ENCODE assay signal across 28 cellular contexts in genomic region chr4:57090099-57090498, GRCh38. TPM values are rescaled to one million over a fixed set of nuclear protein-coding genes. Genes with fewer than 3 reads are reported as not detected.
DNase-seq lines count a peak whose midpoint lies in the region; ATAC-seq, FAIRE-seq and TF ChIP-seq lines count a peak whose summit lies in the region.
"Had no signal": no experiment of that assay in that cellular context is flagged by ENCODE, and none has a peak within 500 bp of the region (broad histone marks: within the 10 kb centered on the region; RNA-seq: fewer than 3 reads in every experiment).

No MANE protein-coding gene starts in this region.

- H3K4me1 Mint-ChIP-seq in endothelial cell (ENCODE audit: unreplicated experiment): peaks cover 17% of the 10 kb centered on the region
- peaks cover 39% of the 10 kb centered on the region for H3K4me1 Mint-ChIP-seq in neural progenitor cell
- H3K4me1 Mint-ChIP-seq: activated CD4-positive, alpha-beta memory T cell treated with anti-CD3 and anti-CD28 coated beads, Interleukin-2, amount 10 ng/mL, durations not matched to agents 7 days and 5 days had no signal

- no peaks in the 10 kb centered on the region for H3K4me1 ChIP-seq in right lobe of liver
- H3K4me1 ChIP-seq in HepG2 (ENCODE audit: insufficient read depth, low read length): no peaks in the 10 kb centered on the region
- no peaks in the 10 kb centered on the region for H3K4me1 ChIP-seq in neural progenitor cell

- no peak overlapping the region for H3K4me2 ChIP-seq in HepG2 (ENCODE audit: low read depth, low read length)
- H3K4me2 ChIP-seq in neural progenitor cell: no peak overlapping the region
- H3K4me2 ChIP-seq: BLaER1, hepatocyte, PC-9 had no signal

- H3K27me3 ChIP-seq in right lobe of liver: no peaks in the 10 kb centered on the region
- no peaks in the 10 kb centered on the region for H3K27me3 ChIP-seq in HepG2 (ENCODE audit: control insufficient read depth in 1 of 2, insufficient read depth in 2 of 2, low read length in 2 of 2)
- H3K27me3 ChIP-seq in neural progenitor cell: no peaks in the 10 kb centered on the region
- H3K27me3 ChIP-seq: BLaER1, foreskin keratinocyte, hepatocyte, upper lobe of right lung had no signal

- intact Hi-C loops in right lobe of liver (cut with DNase I): no loop called here
- intact Hi-C loops in HepG2 (cut with micrococcal nuclease; ENCODE audit: unreplicated experiment): no loop called here

- peak in 3 of 4 donors; percentile 27 to 50 (median 50) for ATAC-seq in right lobe of liver
- ATAC-seq in HepG2: no peak
- no peak for ATAC-seq in GM21423 (IDR thresholded peaks at IDR 0.05; ENCODE audit: unreplicated experiment)
- no peak for ATAC-seq in GM18870 (IDR thresholded peaks at IDR 0.05; ENCODE audit: unreplicated experiment)
- ATAC-seq: activated naive CD4-positive, alpha-beta T cell treated with anti-CD3 and anti-CD28 coated beads, Interleukin-2, amount 50 U/mL, for 72 hours; GM12878; left lobe of liver; upper lobe of right lung had no signal

- no peaks in the 10 kb centered on the region for H4K20me1 ChIP-seq in HepG2 (ENCODE audit: insufficient read depth, low read length)
- no peaks in the 10 kb centered on the region for H4K20me1 ChIP-seq in neural progenitor cell (ENCODE audit: low read depth)

- H3K9me3 Mint-ChIP-seq in endothelial cell (ENCODE audit: unreplicated experiment) (no peaks in the 10 kb centered on the region), neural progenitor cell (peaks cover 6% of the 10 kb centered on the region)
- H3K9me3 Mint-ChIP-seq: activated CD4-positive, alpha-beta memory T cell treated with anti-CD3 and anti-CD28 coated beads, Interleukin-2, amount 10 ng/mL, durations not matched to agents 7 days and 5 days; activated naive CD4-positive, alpha-beta T cell treated with anti-CD3 and anti-CD28 coated beads, Interleukin-2, amount 50 U/mL, for 72 hours; activated T-helper 2 cell treated with anti-CD3 and anti-CD28 coated beads, Interferon-gamma antibody, Interleukin-2, Interleukin-4, amounts not matched to agents 10 μg/mL and 5 μg/mL and 100 μg/mL, durations not matched to agents 14 hours and 24 hours and 36 hours had no signal

- H2AFZ ChIP-seq in HepG2 (ENCODE audit: low read length) (no peak overlapping the region), neural progenitor cell (replicated peaks) (no peak overlapping the region)
- H2AFZ ChIP-seq: hepatocyte, PC-9 had no signal

- H3K36me3 ChIP-seq in right lobe of liver (no peaks in the 10 kb centered on the region), HepG2 (replicated peaks in 1 of 2; ENCODE audit: control insufficient read depth in 1 of 2, insufficient read depth in 2 of 2, low read length in 2 of 2) (no peaks in the 10 kb centered on the region), neural progenitor cell (no peaks in the 10 kb centered on the region)
- H3K36me3 ChIP-seq: upper lobe of right lung had no signal

- TF ChIP-seq POLR2A in right lobe of liver (IDR thresholded peaks at IDR 0.05) (no peak), HepG2 (IDR thresholded peaks at IDR 0.05; ENCODE audit: insufficient read depth in 1 of 2, low read depth in 2 of 2, low read length in 2 of 2) (no peak)

- 39% methylated on average over 3 of the region's 3 CpGs for WGBS in right lobe of liver (ENCODE audit: insufficient coverage, low coverage, low lambda C conversion rate, missing lambda C conversion rate)
- 62% methylated on average over 3 of the region's 3 CpGs for WGBS in HepG2 (ENCODE audit: low lambda C conversion rate)

- H3K4me3 Mint-ChIP-seq in endothelial cell (ENCODE audit: unreplicated experiment) (no peak overlapping the region), neural progenitor cell (no peak overlapping the region)
- H3K4me3 Mint-ChIP-seq: activated CD4-positive, alpha-beta memory T cell treated with anti-CD3 and anti-CD28 coated beads, Interleukin-2, amount 10 ng/mL, durations not matched to agents 7 days and 5 days; nephron progenitor cell had no signal

- TF ChIP-seq RAD21 in HepG2 (CRISPR knock-in tag; IDR thresholded peaks at IDR 0.05): no peak

- POLR2A ChIA-PET in HepG2 (lab: Yijun Ruan, JAX): no interaction called here

- no TSS peak for BruUV-seq in HepG2 (replicated peaks; lab: Mats Ljungman, UMichigan)

- H3K27me3 Mint-ChIP-seq in endothelial cell (ENCODE audit: unreplicated experiment) (peaks cover 4% of the 10 kb centered on the region), neural progenitor cell (ENCODE audit: insufficient read depth, low read depth) (peaks cover 2% of the 10 kb centered on the region)

- DNase-seq in right lobe of liver (no peak), HepG2 (ENCODE audit: low spot score) (no peak), endothelial cell (ENCODE audit: low spot score) (no peak), neural progenitor cell (ENCODE audit: low spot score) (no peak), foreskin fibroblast (no peak), NCI-H187 treated with DMSO at 0.1 percent for 48 hours (lab: John Stamatoyannopoulos, UW) (no peak)
- DNase-seq: activated CD4-positive, alpha-beta memory T cell treated with anti-CD3 and anti-CD28 coated beads, Interleukin-2, amount 10 ng/mL, durations not matched to agents 7 days and 5 days; activated CD4-positive, CD25-positive, alpha-beta regulatory T cell treated with anti-CD3 and anti-CD28 coated beads, Interleukin-2, amount 50 U/mL, for 72 hours; foreskin keratinocyte; HCEC 1CT; IMR-90; midbrain; NCI-H1436; NCI-H510A treated with DMSO at 0.1 percent for 48 hours; nephron progenitor cell; PC-9; SHP77 treated with DMSO at 0.1 percent for 48 hours; stimulated activated CD8-positive, alpha-beta memory T cell treated with anti-CD3 and anti-CD28 coated beads, Interleukin-4, amount 100 ng/mL, for 48 hours; upper lobe of right lung had no signal

- peaks cover 9% of the 10 kb centered on the region for H3K36me3 Mint-ChIP-seq in endothelial cell (ENCODE audit: low read depth, unreplicated experiment)
- H3K36me3 Mint-ChIP-seq in neural progenitor cell: no peaks in the 10 kb centered on the region
- H3K36me3 Mint-ChIP-seq: activated naive CD4-positive, alpha-beta T cell treated with anti-CD3 and anti-CD28 coated beads, Interleukin-2, amount 50 U/mL, for 72 hours had no signal

- H3K9ac ChIP-seq in HepG2 (ENCODE audit: insufficient read depth, low read depth, low read length) (no peak overlapping the region), neural progenitor cell (no peak overlapping the region)
- H3K9ac ChIP-seq: BLaER1 had no signal

- H3K27ac ChIP-seq in right lobe of liver (peak overlapping the region in 2 of 3 donors; percentile 20 to 36), HepG2 (ENCODE audit: extremely low read length, insufficient read depth, low read length) (no peak overlapping the region), neural progenitor cell (no peak overlapping the region)
- H3K27ac ChIP-seq: foreskin keratinocyte, hepatocyte, PC-9, upper lobe of right lung had no signal

- CTCF ChIA-PET in HepG2 (lab: Yijun Ruan, JAX; ENCODE audit: low intra/inter-chr PET ratio, low total read pairs): no interaction called here

- TF ChIP-seq EP300 in HepG2 (IDR thresholded peaks at IDR 0.05; ENCODE audit: low read depth in 2 of 2, low read length in 2 of 2) (no peak), HepG2 (CRISPR knock-in tag; IDR thresholded peaks at IDR 0.05; ENCODE audit: borderline replicate concordance) (no peak)

- FAIRE-seq in HepG2 (lab: Jason Lieb, UNC): no peak
- FAIRE-seq: GM12878 had no signal

- in situ Hi-C loops in HepG2 (cut with HindIII; ENCODE audit: extremely low pct_ligation_motif_present, low pct_unique_long_range_greater_than_20kb): no loop called here

- H3K9me3 ChIP-seq in right lobe of liver (no peaks in the 10 kb centered on the region), HepG2 (ENCODE audit: low read length) (no peaks in the 10 kb centered on the region), neural progenitor cell (ENCODE audit: low read depth) (no peaks in the 10 kb centered on the region)
- H3K9me3 ChIP-seq: BLaER1, upper lobe of right lung had no signal

- H3K4me3 ChIP-seq in right lobe of liver: no peak overlapping the region
- H3K4me3 ChIP-seq in HepG2 (replicated peaks in 1 of 3; ENCODE audit: insufficient read depth in 1 of 3, low read depth in 2 of 3, low read length in 3 of 3): no peak overlapping the region
- H3K4me3 ChIP-seq in neural progenitor cell: no peak overlapping the region
- no peak overlapping the region for H3K4me3 ChIP-seq in foreskin fibroblast (ENCODE audit: low read depth in 1 of 2, low read length in 2 of 2)
- H3K4me3 ChIP-seq: BLaER1, GM12878, hepatocyte, PC-9, upper lobe of right lung had no signal

- TF ChIP-seq CTCF in right lobe of liver (IDR thresholded peaks at IDR 0.05): no peak
- TF ChIP-seq CTCF in HepG2 (CRISPR knock-in tag; IDR thresholded peaks at IDR 0.05): no peak
- no peak for TF ChIP-seq CTCF in endothelial cell (IDR thresholded peaks at IDR 0.05; ENCODE audit: unreplicated experiment)
- no peak for TF ChIP-seq CTCF in neural progenitor cell (IDR thresholded peaks at IDR 0.05)
- TF ChIP-seq CTCF in foreskin fibroblast (IDR thresholded peaks at IDR 0.05; ENCODE audit: low read depth, low read length): no peak

- peak overlapping the region; percentile 86 for H3K27ac Mint-ChIP-seq in endothelial cell (ENCODE audit: unreplicated experiment)
- H3K27ac Mint-ChIP-seq in neural progenitor cell: peak overlapping the region; percentile 52
- H3K27ac Mint-ChIP-seq: activated CD4-positive, alpha-beta memory T cell treated with anti-CD3 and anti-CD28 coated beads, Interleukin-2, amount 10 ng/mL, durations not matched to agents 7 days and 5 days; activated naive CD4-positive, alpha-beta T cell treated with anti-CD3 and anti-CD28 coated beads, Interleukin-2, amount 50 U/mL, for 72 hours; activated T-helper 2 cell treated with anti-CD3 and anti-CD28 coated beads, Interferon-gamma antibody, Interleukin-2, Interleukin-4, amounts not matched to agents 10 μg/mL and 5 μg/mL and 100 μg/mL, durations not matched to agents 14 hours and 24 hours and 36 hours; nephron progenitor cell had no signal

- no peaks in the 10 kb centered on the region for H3F3A ChIP-seq in neural progenitor cell (ENCODE audit: low read depth)

- no peaks in the 10 kb centered on the region for H3K79me2 ChIP-seq in HepG2 (ENCODE audit: insufficient read depth, low read length)
- no peaks in the 10 kb centered on the region for H3K79me2 ChIP-seq in neural progenitor cell (ENCODE audit: low read depth)
- H3K79me2 ChIP-seq: hepatocyte had no signal

RNA-seq across cellular contexts. Expression of gene IGFBP7, which starts 20.1 kb away (rescaled TPM):
- total RNA-seq in right lobe of liver (100 to 1,000 TPM in 5 of 6 experiments, 10 to 100 TPM in 1; 46.2 to 347 (median 163) TPM), HepG2 (2016; rRNA removed; fragmentation: Illumina TruSeq; extraction: Trizol) (0.32 and 1.1 TPM in 2 replicates), endothelial cell (ENCODE audit: unreplicated experiment) (7.6 TPM), neural progenitor cell (ENCODE audit: low replicate concordance) (0.86 and 1.5 TPM in 2 replicates)
- 0.30 TPM in 1 of 2 replicates, not detected in the other for total RNA-seq in HepG2 (2016; cell fraction: cytosol; rRNA removed; fragmentation: Illumina TruSeq; extraction: Trizol; ENCODE audit: low read depth)
- 0.46 and 0.52 TPM in 2 replicates for total RNA-seq in HepG2 (2016; cell fraction: insoluble cytoplasmic fraction; rRNA removed; fragmentation: Illumina TruSeq; extraction: Trizol)
- total RNA-seq in HepG2 (2016; cell fraction: membrane; rRNA removed; fragmentation: Illumina TruSeq; extraction: Trizol): not detected in 2 replicates
- 0.93 and 0.94 TPM in 2 replicates for total RNA-seq in HepG2 (2016; cell fraction: nucleus; rRNA removed; fragmentation: Illumina TruSeq; extraction: Trizol)
- polyA plus RNA-seq in HepG2 (2011; rRNA removed): 1.3 and 1.6 TPM in 2 replicates
- polyA plus RNA-seq in HepG2 (2011; cell fraction: cytosol; rRNA removed): 0.96 and 1.2 TPM in 2 replicates
- polyA plus RNA-seq in HepG2 (2011; cell fraction: nucleus; rRNA removed): 0.83 and 1.3 TPM in 2 replicates
- polyA plus RNA-seq in HepG2 (2012): 0.36 and 0.42 TPM in 2 replicates
- 0.14 and 0.24 TPM in 2 replicates for polyA plus RNA-seq in HepG2 (2016; cell fraction: cytosol; fragmentation: Illumina TruSeq; extraction: Trizol; ENCODE audit: low read depth)
- 0.52 and 0.59 TPM in 2 replicates for polyA plus RNA-seq in HepG2 (2016; cell fraction: insoluble cytoplasmic fraction; fragmentation: Illumina TruSeq; extraction: Trizol; ENCODE audit: low read depth)
- polyA plus RNA-seq in HepG2 (2016; cell fraction: membrane; fragmentation: Illumina TruSeq; extraction: Trizol; ENCODE audit: low read depth): 0.27 and 0.38 TPM in 2 replicates
- polyA plus RNA-seq in HepG2 (2016; cell fraction: nucleus; fragmentation: Illumina TruSeq; extraction: Trizol; ENCODE audit: insufficient read depth, low read depth): 1.6 and 1.9 TPM in 2 replicates
- polyA minus RNA-seq in HepG2 (2011; rRNA and poly(A)+ RNA removed; ENCODE audit: low replicate concordance): 0.62 and 1.8 TPM in 2 replicates
- polyA minus RNA-seq in HepG2 (2011; cell fraction: cytosol; rRNA and poly(A)+ RNA removed): 0.53 and 1.3 TPM in 2 replicates
- polyA minus RNA-seq in HepG2 (2011; cell fraction: nucleus; rRNA and poly(A)+ RNA removed): not detected in 2 replicates
- total RNA-seq: A673; activated CD4-positive, alpha-beta memory T cell treated with anti-CD3 and anti-CD28 coated beads, Interleukin-2, amount 10 ng/mL, durations not matched to agents 7 days and 5 days; activated T-helper 2 cell treated with anti-CD3 and anti-CD28 coated beads, Interferon-gamma antibody, Interleukin-2, Interleukin-4, amounts not matched to agents 10 μg/mL and 5 μg/mL and 100 μg/mL, durations not matched to agents 14 hours and 24 hours and 36 hours had no signal

Comparison
In these comparisons a context has a peak if more than half of its experiments do, and no peak if none do; other contexts are left out.
1. ATAC-seq: peak in right lobe of liver (3 of 4); none in HepG2 (single experiment), GM21423 (single experiment) and GM18870 (single experiment).
2. H3K27ac ChIP-seq: peak in right lobe of liver (2 of 3); none in HepG2 (single experiment) and neural progenitor cell (single experiment).